23 cellular contexts compared by ENCODE assay signal in the genomic region with DNA sequence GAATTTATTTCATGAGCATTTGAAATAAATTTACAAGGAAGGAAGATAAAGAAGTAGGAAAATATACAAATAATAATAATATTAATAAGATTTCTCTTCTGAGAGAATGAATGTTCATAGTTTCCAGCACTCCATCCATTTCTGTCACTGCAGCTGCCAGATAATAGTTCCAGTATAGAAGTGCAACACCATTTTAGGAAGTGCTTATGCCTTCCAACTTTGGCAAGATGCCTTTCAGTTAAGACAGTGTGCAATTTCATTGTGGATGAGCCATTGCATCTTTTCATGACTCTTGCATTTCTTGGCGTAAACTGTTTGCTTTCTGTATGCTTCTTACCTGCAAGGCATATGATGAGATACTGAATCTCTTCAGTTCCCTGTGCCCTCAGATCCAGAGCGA.
"Had no signal": no experiment of that assay in that cellular context is flagged by ENCODE, and none has a peak within 500 bp of the region (broad histone marks: within the 10 kb centered on the region; RNA-seq: fewer than 3 reads in every experiment).

No MANE protein-coding gene starts in this region.

- H3K4me1 ChIP-seq: body of pancreas had no signal

- H3K27me3 Mint-ChIP-seq: activated B cell treated with CpG ODN at 0.5 μM for 24 hours; activated CD4-positive, alpha-beta memory T cell treated with anti-CD3 and anti-CD28 coated beads for 36 hours; activated CD8-positive, alpha-beta memory T cell treated with anti-CD3 and anti-CD28 coated beads, Interleukin-2, amount 10 ng/mL, durations not matched to agents 7 days and 5 days; activated naive CD8-positive, alpha-beta T cell treated with anti-CD3 and anti-CD28 coated beads, Interleukin-2, amount 10 ng/mL, durations not matched to agents 7 days and 5 days; stimulated activated naive CD8-positive, alpha-beta T cell treated with anti-CD3 and anti-CD28 coated beads, Interleukin-15, amount 100 ng/mL, for 72 hours had no signal

- H3K9me3 ChIP-seq: body of pancreas, SK-N-SH, upper lobe of left lung had no signal

- H3K27ac ChIP-seq: body of pancreas, upper lobe of left lung had no signal

- H3K36me3 ChIP-seq: upper lobe of left lung had no signal

- DNase-seq: activated B cell treated with CpG ODN at 0.5 μM for 24 hours; activated CD4-positive, alpha-beta memory T cell treated with anti-CD3 and anti-CD28 coated beads for 36 hours; activated CD4-positive, alpha-beta T cell treated with anti-CD3 and anti-CD28 coated beads for 4 hours; activated CD8-positive, alpha-beta memory T cell treated with anti-CD3 and anti-CD28 coated beads, Interleukin-2, amount 10 ng/mL, durations not matched to agents 7 days and 5 days; activated naive CD4-positive, alpha-beta T cell treated with Interleukin-2 at 50 U/mL for 16 hours; activated naive CD8-positive, alpha-beta T cell treated with anti-CD3 and anti-CD28 coated beads, Interleukin-2, amount 10 ng/mL, durations not matched to agents 7 days and 5 days; amygdala; body of pancreas; caudate nucleus; erythroblast; hippocampal formation; islet precursor cell; left colon; nucleus accumbens; SK-N-SH; small intestine; stimulated activated CD4-positive, alpha-beta T cell treated with anti-CD3 and anti-CD28 coated beads, Interleukin-4, amount 100 ng/mL, for 1 hour; stimulated activated naive CD8-positive, alpha-beta T cell treated with anti-CD3 and anti-CD28 coated beads, Interleukin-15, amount 100 ng/mL, for 72 hours; upper lobe of left lung had no signal

- H3K27ac Mint-ChIP-seq: activated B cell treated with CpG ODN at 0.5 μM for 24 hours; activated CD4-positive, alpha-beta memory T cell treated with anti-CD3 and anti-CD28 coated beads for 36 hours; activated CD8-positive, alpha-beta memory T cell treated with anti-CD3 and anti-CD28 coated beads, Interleukin-2, amount 10 ng/mL, durations not matched to agents 7 days and 5 days; activated naive CD8-positive, alpha-beta T cell treated with anti-CD3 and anti-CD28 coated beads, Interleukin-2, amount 10 ng/mL, durations not matched to agents 7 days and 5 days; mesothelial cell of epicardium; nephron; stimulated activated naive CD8-positive, alpha-beta T cell treated with anti-CD3 and anti-CD28 coated beads, Interleukin-15, amount 100 ng/mL, for 72 hours; T-helper 2 cell treated with Interferon-gamma antibody and Interleukin-4, amounts not matched to agents 5 μg/mL and 100 μg/mL, for 36 hours had no signal

- H3K4me2 ChIP-seq: SK-N-SH had no signal

- H3K4me1 Mint-ChIP-seq: activated B cell treated with CpG ODN at 0.5 μM for 24 hours; activated CD8-positive, alpha-beta memory T cell treated with anti-CD3 and anti-CD28 coated beads, Interleukin-2, amount 10 ng/mL, durations not matched to agents 7 days and 5 days; activated naive CD8-positive, alpha-beta T cell treated with anti-CD3 and anti-CD28 coated beads, Interleukin-2, amount 10 ng/mL, durations not matched to agents 7 days and 5 days; mesothelial cell of epicardium had no signal

- H3K9ac ChIP-seq: SK-N-SH had no signal

- H3K4me3 Mint-ChIP-seq: activated B cell treated with CpG ODN at 0.5 μM for 24 hours; activated CD4-positive, alpha-beta memory T cell treated with anti-CD3 and anti-CD28 coated beads for 36 hours; activated CD8-positive, alpha-beta memory T cell treated with anti-CD3 and anti-CD28 coated beads, Interleukin-2, amount 10 ng/mL, durations not matched to agents 7 days and 5 days; activated naive CD8-positive, alpha-beta T cell treated with anti-CD3 and anti-CD28 coated beads, Interleukin-2, amount 10 ng/mL, durations not matched to agents 7 days and 5 days; mesothelial cell of epicardium; nephron; stimulated activated naive CD8-positive, alpha-beta T cell treated with anti-CD3 and anti-CD28 coated beads, Interleukin-15, amount 100 ng/mL, for 72 hours; T-helper 2 cell treated with Interferon-gamma antibody and Interleukin-4, amounts not matched to agents 5 μg/mL and 100 μg/mL, for 36 hours had no signal

- H3K36me3 Mint-ChIP-seq: activated CD4-positive, alpha-beta memory T cell treated with anti-CD3 and anti-CD28 coated beads for 36 hours; activated CD8-positive, alpha-beta memory T cell treated with anti-CD3 and anti-CD28 coated beads, Interleukin-2, amount 10 ng/mL, durations not matched to agents 7 days and 5 days; activated naive CD8-positive, alpha-beta T cell treated with anti-CD3 and anti-CD28 coated beads, Interleukin-2, amount 10 ng/mL, durations not matched to agents 7 days and 5 days; mesothelial cell of epicardium had no signal

- H3K4me3 ChIP-seq: body of pancreas, lung, upper lobe of left lung had no signal

- H3K27me3 ChIP-seq: body of pancreas, upper lobe of left lung had no signal

- ATAC-seq: activated CD8-positive, alpha-beta memory T cell treated with anti-CD3 and anti-CD28 coated beads, Interleukin-2, amount 10 ng/mL, durations not matched to agents 7 days and 5 days; body of pancreas; left colon; stimulated activated naive CD8-positive, alpha-beta T cell treated with anti-CD3 and anti-CD28 coated beads, Interleukin-15, amount 100 ng/mL, for 72 hours had no signal
